ENCODE assay signal across 11 cellular contexts in genomic region chr7:41188163-41189130, GRCh38.
A peak's percentile ranks its signal among the peaks of the same experiment; 100 is the strongest.
DNase-seq lines count a peak whose midpoint lies in the region; ATAC-seq and TF ChIP-seq lines count a peak whose summit lies in the region.
"Had no signal": no experiment of that assay in that cellular context is flagged by ENCODE, and none has a peak within 500 bp of the region (broad histone marks: within the 10 kb centered on the region; RNA-seq: fewer than 3 reads in every experiment).

No MANE protein-coding gene starts in this region.

- H3K27me3 ChIP-seq in adipocyte (replicated peaks; ENCODE audit: control insufficient read depth, insufficient read depth, low read length): no peaks in the 10 kb centered on the region
- no peaks in the 10 kb centered on the region for H3K27me3 ChIP-seq in foreskin keratinocyte
- no peaks in the 10 kb centered on the region for H3K27me3 ChIP-seq in smooth muscle cell (ENCODE audit: low read depth)

- H4K20me1 ChIP-seq in smooth muscle cell (ENCODE audit: low read depth): no peaks in the 10 kb centered on the region

- no peak overlapping the region for H2AFZ ChIP-seq in smooth muscle cell (ENCODE audit: low read depth)

- H3F3A ChIP-seq in smooth muscle cell (ENCODE audit: low read depth): no peaks in the 10 kb centered on the region

- H3K36me3 ChIP-seq in adipocyte (ENCODE audit: control insufficient read depth, insufficient read depth, low read length, severe bottlenecking) (no peaks in the 10 kb centered on the region), smooth muscle cell (ENCODE audit: low read depth) (no peaks in the 10 kb centered on the region)

- DNase-seq in HEK293T (ENCODE audit: extremely low spot score): no peak
- peak; percentile 74 for DNase-seq in adipocyte (ENCODE audit: low read depth)
- peak; percentile 91 to 94 for DNase-seq in foreskin keratinocyte
- DNase-seq in smooth muscle cell (lab: John Stamatoyannopoulos, UW; ENCODE audit: unreplicated experiment): no peak
- no peak for DNase-seq in posterior cingulate gyrus
- DNase-seq: cortex of kidney; NCI-H1092 treated with DMSO at 0.1 percent for 48 hours; stimulated activated CD4-positive, alpha-beta T cell treated with anti-CD3 and anti-CD28 coated beads, Interleukin-2, amount 100 ng/mL, for 24 hours had no signal

- no peaks in the 10 kb centered on the region for H3K79me2 ChIP-seq in smooth muscle cell (ENCODE audit: low read depth)

- intact Hi-C loops in posterior cingulate gyrus (cut with DNase I): no loop called here

- POLR2A ChIA-PET in HEK293T (lab: Yijun Ruan, JAX): interaction anchor here (0.6 to 2.1 kb wide), 2 partner anchors 15 to 50 kb away, joined by 3 to 7 read pairs; no protein-coding TSS in a partner anchor

- CTCF ChIA-PET in HEK293T (lab: Yijun Ruan, JAX): interaction anchor here (0.5 kb wide), 1 partner anchor 127 kb away, joined by 5 read pairs; no protein-coding TSS in a partner anchor

- no peak overlapping the region for H3K9ac ChIP-seq in adipocyte (ENCODE audit: low read length)
- H3K9ac ChIP-seq in smooth muscle cell (ENCODE audit: low read depth): peak overlapping the region; percentile 14

- ATAC-seq in foreskin keratinocyte (peak; percentile 69), HG03460 (IDR thresholded peaks at IDR 0.05; ENCODE audit: unreplicated experiment) (no peak), HG03280 (IDR thresholded peaks at IDR 0.05; ENCODE audit: unreplicated experiment) (no peak), GM21529 (IDR thresholded peaks at IDR 0.05; ENCODE audit: unreplicated experiment) (no peak)

- 50% methylated on average over 8 of the region's 8 CpGs for WGBS in smooth muscle cell (ENCODE audit: low lambda C conversion rate)

- H3K4me3 ChIP-seq in adipocyte (ENCODE audit: low read length) (no peak overlapping the region), smooth muscle cell (no peak overlapping the region)

- peak overlapping the region; percentile 96 for H3K27ac ChIP-seq in foreskin keratinocyte
- H3K27ac ChIP-seq in smooth muscle cell (ENCODE audit: low read depth): peak overlapping the region; percentile 88

- no peak for TF ChIP-seq CTCF in foreskin keratinocyte (conservative IDR thresholded peaks at IDR 0.05)
- TF ChIP-seq CTCF in smooth muscle cell (IDR thresholded peaks at IDR 0.05; ENCODE audit: borderline replicate concordance, insufficient read depth, poor library complexity, severe bottlenecking): no peak

- no peaks in the 10 kb centered on the region for H3K9me3 ChIP-seq in adipocyte (ENCODE audit: control insufficient read depth, low read length)
- no peaks in the 10 kb centered on the region for H3K9me3 ChIP-seq in smooth muscle cell (replicated peaks; ENCODE audit: low read depth)

- H3K4me1 ChIP-seq in adipocyte (ENCODE audit: control insufficient read depth, insufficient read depth, low read length) (peaks cover 20% of the 10 kb centered on the region), foreskin keratinocyte (peaks cover 49% of the 10 kb centered on the region), smooth muscle cell (ENCODE audit: low read depth) (peaks cover 9% of the 10 kb centered on the region)

- H3K4me2 ChIP-seq in smooth muscle cell: peak overlapping the region; percentile 49

TF ChIP-seq in HEK293T, 16 proteins besides CTCF, POLR2A, EP300 and RAD21:
- no peak for TF ChIP-seq CTBP1 (IDR thresholded peaks at IDR 0.05; ENCODE audit: borderline replicate concordance)
- no peak for TF ChIP-seq SUZ12 (IDR thresholded peaks at IDR 0.05)
- no peak for TF ChIP-seq ZNF384 (IDR thresholded peaks at IDR 0.05)
- no peak for TF ChIP-seq FOXA1 (IDR thresholded peaks at IDR 0.05)
- TF ChIP-seq FOXK2 (IDR thresholded peaks at IDR 0.05): no peak
- peak; percentile 91 for TF ChIP-seq PKNOX1 (IDR thresholded peaks at IDR 0.05)

Comparison
In these comparisons a context has a peak if more than half of its experiments do, and no peak if none do; other contexts are left out.
1. DNase-seq: peak in adipocyte (single experiment) and foreskin keratinocyte (2 of 2); none in HEK293T (single experiment), smooth muscle cell (single experiment) and posterior cingulate gyrus (0 of 10).